ENCODE assay signal across 9 cellular contexts in genomic region chr10:4131407-4132215, GRCh38.
A peak's percentile ranks its signal among the peaks of the same experiment; 100 is the strongest.
DNase-seq lines count a peak whose midpoint lies in the region; ATAC-seq and TF ChIP-seq lines count a peak whose summit lies in the region.
"Had no signal": no experiment of that assay in that cellular context is flagged by ENCODE, and none has a peak within 500 bp of the region (broad histone marks: within the 10 kb centered on the region; RNA-seq: fewer than 3 reads in every experiment).

No MANE protein-coding gene starts in this region.

- no peaks in the 10 kb centered on the region for H3K9me3 Mint-ChIP-seq in MCF 10A (ENCODE audit: unreplicated experiment)

- peak; percentile 55 for ATAC-seq in HG02678 (IDR thresholded peaks at IDR 0.05; ENCODE audit: unreplicated experiment)

- no peak overlapping the region for H3K4me3 Mint-ChIP-seq in MCF 10A (ENCODE audit: unreplicated experiment)
- H3K4me3 Mint-ChIP-seq: dendritic cell treated with granulocyte-macrophage colony-stimulating factor and Interleukin-4, amounts not matched to agents 40 ng/mL and 50 ng/mL, for 4 days had no signal

- no peak for TF ChIP-seq CTCF in MCF 10A (IDR thresholded peaks at IDR 0.05; ENCODE audit: unreplicated experiment)

- no peaks in the 10 kb centered on the region for H3K27me3 Mint-ChIP-seq in MCF 10A (ENCODE audit: insufficient read depth, unreplicated experiment)
- H3K27me3 Mint-ChIP-seq: dendritic cell treated with granulocyte-macrophage colony-stimulating factor and Interleukin-4, amounts not matched to agents 40 ng/mL and 50 ng/mL, for 4 days had no signal

- peak; percentile 33 for DNase-seq in activated CD4-positive, alpha-beta T cell treated with anti-CD3 and anti-CD28 coated beads for 48 hours
- no peak for DNase-seq in activated CD4-positive, alpha-beta T cell treated with anti-CD3 and anti-CD28 coated beads, Interleukin-2, amount 50 U/mL, for 1 hour
- DNase-seq in NOMO-1 (lab: John Stamatoyannopoulos, UW; ENCODE audit: unreplicated experiment in 2 of 2) (peak; percentile 77 to 93), MCF 10A (ENCODE audit: unreplicated experiment) (peak; percentile 73), medulla oblongata (ENCODE audit: extremely low spot score) (peak; percentile 70), NCI-H69 (lab: John Stamatoyannopoulos, UW) (no peak), NCI-H345 treated with DMSO at 0.1 percent for 48 hours (lab: John Stamatoyannopoulos, UW; ENCODE audit: unreplicated experiment) (no peak)

- BruUV-seq in MCF 10A (replicated peaks; lab: Mats Ljungman, UMichigan) = no TSS peak

- POLR2A ChIA-PET in MCF 10A (lab: Yijun Ruan, JAX) = interaction anchor here (0.6 to 1.8 kb wide), 7 partner anchors 12 to 353 kb away, joined by 3 to 10 read pairs (median 3); partner anchors contain the start of gene KLF6

- no peak overlapping the region for H3K27ac Mint-ChIP-seq in MCF 10A (ENCODE audit: low read depth, unreplicated experiment)
- H3K27ac Mint-ChIP-seq: dendritic cell treated with granulocyte-macrophage colony-stimulating factor and Interleukin-4, amounts not matched to agents 40 ng/mL and 50 ng/mL, for 4 days had no signal

- H3K4me1 Mint-ChIP-seq in MCF 10A (ENCODE audit: insufficient read depth, unreplicated experiment) = no peaks in the 10 kb centered on the region

- intact Hi-C loops in MCF 10A (cut with micrococcal nuclease) = no loop called here

- CTCF ChIA-PET in MCF 10A (lab: Yijun Ruan, JAX) = no interaction called here

- H3K36me3 Mint-ChIP-seq in MCF 10A (ENCODE audit: insufficient read depth, unreplicated experiment) = no peaks in the 10 kb centered on the region

Comparison
In these comparisons a context has a peak if more than half of its experiments do, and no peak if none do; other contexts are left out.
1. DNase-seq: peak in activated CD4-positive, alpha-beta T cell treated with anti-CD3 and anti-CD28 coated beads for 48 hours (single experiment), NOMO-1 (2 of 2), MCF 10A (single experiment) and medulla oblongata (single experiment); none in activated CD4-positive, alpha-beta T cell treated with anti-CD3 and anti-CD28 coated beads, Interleukin-2, amount 50 U/mL, for 1 hour (single experiment), NCI-H69 (single experiment) and NCI-H345 treated with DMSO at 0.1 percent for 48 hours (single experiment).